In genomic region chr6:134525190-134525868, GRCh38 we compare ENCODE assay signal across 19 cellular contexts.
DNase-seq lines count a peak whose midpoint lies in the region; ATAC-seq, FAIRE-seq and TF ChIP-seq lines count a peak whose summit lies in the region.
"Had no signal": no experiment of that assay in that cellular context is flagged by ENCODE, and none has a peak within 500 bp of the region (broad histone marks: within the 10 kb centered on the region; RNA-seq: fewer than 3 reads in every experiment).

No MANE protein-coding gene starts in this region.

- H3K4ac ChIP-seq in IMR-90 (ENCODE audit: low read depth, low read length), result peak overlapping the region; percentile 25; the same call in 1 of the 2 replicates
- H3K4ac ChIP-seq in trophoblast cell (ENCODE audit: low read depth, low read length), result no peak overlapping the region

- TF ChIP-seq RAD21 in IMR-90 (IDR thresholded peaks at IDR 0.05; ENCODE audit: low read length), result no peak

- H3K79me2 ChIP-seq in endothelial cell of umbilical vein (ENCODE audit: control insufficient read depth, insufficient read depth, low read length) (no peaks in the 10 kb centered on the region), trophoblast cell (ENCODE audit: control insufficient read depth, insufficient read depth, low read length, poor library complexity) (no peaks in the 10 kb centered on the region)

- in situ Hi-C loops in IMR-90 (cut with MboI; ENCODE audit: low sequenced_read_pairs), result no loop called here

- no peak overlapping the region for H4K12ac ChIP-seq in trophoblast cell (ENCODE audit: low read depth, low read length)

- FAIRE-seq in endothelial cell of umbilical vein (lab: Jason Lieb, UNC), result peak; percentile 59

- H3K27me3 ChIP-seq in IMR-90 (ENCODE audit: control insufficient read depth, insufficient read depth, low read length) (no peaks in the 10 kb centered on the region), endothelial cell of umbilical vein (ENCODE audit: control insufficient read depth in 2 of 2, insufficient read depth in 2 of 2, low read length in 2 of 2) (no peaks in the 10 kb centered on the region), trophoblast cell (ENCODE audit: insufficient read depth, low read length) (no peaks in the 10 kb centered on the region)

- peak overlapping the region; percentile 12 for H3K27ac Mint-ChIP-seq in activated naive CD4-positive, alpha-beta T cell treated with anti-CD3 and anti-CD28 coated beads, Interleukin-2, amount 10 ng/mL, durations not matched to agents 7 days and 5 days

- H3K27ac ChIP-seq in IMR-90 (ENCODE audit: insufficient read depth, low read length), result no peak overlapping the region
- H3K27ac ChIP-seq in endothelial cell of umbilical vein (ENCODE audit: insufficient read depth, low read depth, low read length), result no peak overlapping the region
- H3K27ac ChIP-seq in trophoblast cell (ENCODE audit: low read depth, low read length), result no peak overlapping the region
- H3K27ac ChIP-seq: GM23248, SJCRH30 had no signal

- no peak overlapping the region for H3K4me3 Mint-ChIP-seq in activated naive CD4-positive, alpha-beta T cell treated with anti-CD3 and anti-CD28 coated beads, Interleukin-2, amount 10 ng/mL, durations not matched to agents 7 days and 5 days

- H3K18ac ChIP-seq in IMR-90 (ENCODE audit: low read depth, low read length), result peak overlapping the region; percentile 71
- H3K18ac ChIP-seq in trophoblast cell (ENCODE audit: low read length), result no peak overlapping the region

- H4K20me1 ChIP-seq in IMR-90 (ENCODE audit: insufficient read depth, low read length) (no peaks in the 10 kb centered on the region), endothelial cell of umbilical vein (replicated peaks; ENCODE audit: control insufficient read depth, extremely low read depth, insufficient read depth, low read length) (no peaks in the 10 kb centered on the region)

- peak overlapping the region; percentile 23 for H2BK12ac ChIP-seq in trophoblast cell (ENCODE audit: low read length)

- H3K9ac ChIP-seq in IMR-90 (ENCODE audit: low read depth, low read length), result no peak overlapping the region
- no peak overlapping the region for H3K9ac ChIP-seq in endothelial cell of umbilical vein (replicated peaks; ENCODE audit: extremely low read depth, insufficient read depth, low read length)
- no peak overlapping the region for H3K9ac ChIP-seq in trophoblast cell (ENCODE audit: low read length)
- H3K9ac ChIP-seq: GM23248 had no signal

- no peaks in the 10 kb centered on the region for H3K27me3 Mint-ChIP-seq in activated naive CD4-positive, alpha-beta T cell treated with anti-CD3 and anti-CD28 coated beads, Interleukin-2, amount 10 ng/mL, durations not matched to agents 7 days and 5 days

- 0 out of 2 replicates have a peak overlapping the region, but pooled peaks have one; percentile 11 for H3K23ac ChIP-seq in IMR-90 (ENCODE audit: low read depth, low read length)
- H3K23ac ChIP-seq in trophoblast cell (ENCODE audit: low read length), result no peak overlapping the region

- no TSS peak for BruUV-seq in IMR-90 (replicated peaks; lab: Mats Ljungman, UMichigan)
- BruUV-seq in endothelial cell of umbilical vein (replicated peaks; lab: Mats Ljungman, UMichigan), result no TSS peak

- H3K56ac ChIP-seq in IMR-90 (ENCODE audit: extremely low read depth, insufficient read depth, low read length), result no peak overlapping the region

- H3K9me1 ChIP-seq in IMR-90 (ENCODE audit: insufficient read depth, low read length) (no peaks in the 10 kb centered on the region), endothelial cell of umbilical vein (replicated peaks; ENCODE audit: control insufficient read depth, extremely low read depth, insufficient read depth, low read length) (no peaks in the 10 kb centered on the region)

- H2BK5ac ChIP-seq in IMR-90 (ENCODE audit: low read depth, low read length, poor library complexity, severe bottlenecking), result no peak overlapping the region
- H2BK5ac ChIP-seq in trophoblast cell (ENCODE audit: low read depth, low read length, poor library complexity), result no peak overlapping the region

- peak overlapping the region; percentile 28 for H2BK20ac ChIP-seq in IMR-90 (ENCODE audit: low read depth, low read length)

- POLR2A ChIA-PET in IMR-90 (lab: Charles Lee; ENCODE audit: unreplicated experiment) (no interaction called here), endothelial cell of umbilical vein (lab: Charles Lee) (no interaction called here)

- H3K9me3 Mint-ChIP-seq in activated naive CD4-positive, alpha-beta T cell treated with anti-CD3 and anti-CD28 coated beads, Interleukin-2, amount 10 ng/mL, durations not matched to agents 7 days and 5 days, result peaks cover 2% of the 10 kb centered on the region

- TF ChIP-seq POLR2A in IMR-90 (IDR thresholded peaks at IDR 0.05; ENCODE audit: low read depth, low read length) (no peak), endothelial cell of umbilical vein (IDR thresholded peaks at IDR 0.05; ENCODE audit: low read depth, low read length) (no peak)

- H3K36me3 ChIP-seq in IMR-90 (ENCODE audit: control insufficient read depth, insufficient read depth, low read length) (no peaks in the 10 kb centered on the region), endothelial cell of umbilical vein (ENCODE audit: control insufficient read depth in 2 of 2, extremely low read depth in 1 of 2, insufficient read depth in 2 of 2, low read length in 2 of 2) (no peaks in the 10 kb centered on the region), trophoblast cell (ENCODE audit: control insufficient read depth in 1 of 2, insufficient read depth in 2 of 2, low read length in 2 of 2) (no peaks in the 10 kb centered on the region)
- H3K36me3 ChIP-seq: SJCRH30 had no signal

- peaks cover 2% of the 10 kb centered on the region for H3K36me3 Mint-ChIP-seq in activated naive CD4-positive, alpha-beta T cell treated with anti-CD3 and anti-CD28 coated beads, Interleukin-2, amount 10 ng/mL, durations not matched to agents 7 days and 5 days

- CTCF ChIA-PET in activated naive CD4-positive, alpha-beta T cell treated with anti-CD3 and anti-CD28 coated beads, Interleukin-2, amount 10 ng/mL, durations not matched to agents 7 days and 5 days (lab: Charles Lee), result no interaction called here
- CTCF ChIA-PET in IMR-90 (lab: Yijun Ruan, JAX), result no interaction called here
- CTCF ChIA-PET in endothelial cell of umbilical vein (lab: Charles Lee), result interaction anchor here (1.3 to 1.8 kb wide), 3 partner anchors 8 to 24 kb away, joined by 3 to 6 read pairs (median 3); no protein-coding TSS in a partner anchor

- H3K79me1 ChIP-seq in IMR-90 (ENCODE audit: low read depth in 1 of 2, low read length in 2 of 2) (no peaks in the 10 kb centered on the region), trophoblast cell (ENCODE audit: low read length) (peaks cover 2% of the 10 kb centered on the region)

- H2AFZ ChIP-seq in IMR-90 (replicated peaks; ENCODE audit: low read length, poor library complexity), result no peak overlapping the region
- H2AFZ ChIP-seq in endothelial cell of umbilical vein (ENCODE audit: low read depth, low read length), result peak overlapping the region; percentile 67
- no peak overlapping the region for H2AFZ ChIP-seq in trophoblast cell (ENCODE audit: insufficient read depth, low read length, poor library complexity)
- H2AFZ ChIP-seq: GM23248 had no signal

- no peak overlapping the region; the same call in 1 of the 2 replicates for H3K4me2 ChIP-seq in IMR-90 (ENCODE audit: low read depth, low read length)
- peak overlapping the region; percentile 8 for H3K4me2 ChIP-seq in endothelial cell of umbilical vein (ENCODE audit: insufficient read depth, low read length)
- no peak overlapping the region for H3K4me2 ChIP-seq in trophoblast cell (ENCODE audit: low read length)

- dilution Hi-C loops in IMR-90 (cut with HindIII; ENCODE audit: low sequenced_read_pairs, unreplicated experiment), result no loop called here
- dilution Hi-C loops in endothelial cell of umbilical vein (cut with MboI; ENCODE audit: extremely low pct_ligation_motif_present, low sequenced_read_pairs), result loop anchor here (25.0 kb wide), 1 partner anchor 88 kb away; no protein-coding TSS in a partner anchor

- 0 out of 2 replicates have a peak overlapping the region, but pooled peaks have one; percentile 35 for H3K14ac ChIP-seq in IMR-90 (replicated peaks; ENCODE audit: low read depth, low read length)
- H3K14ac ChIP-seq in trophoblast cell (ENCODE audit: low read length), result no peak overlapping the region

- H2AK5ac ChIP-seq in IMR-90 (ENCODE audit: low read depth, low read length) (no peak overlapping the region), trophoblast cell (ENCODE audit: low read length) (no peak overlapping the region)

- H2BK15ac ChIP-seq in IMR-90 (ENCODE audit: low read depth, low read length), result peak overlapping the region; percentile 74; the same call in 1 of the 3 replicates

- H4K91ac ChIP-seq in IMR-90 (ENCODE audit: insufficient read depth, low read depth, low read length) (peak overlapping the region; percentile 0; the same call in 1 of the 2 replicates), trophoblast cell (ENCODE audit: low read depth, low read length) (no peak overlapping the region)

- no peak for DNase-seq in activated naive CD4-positive, alpha-beta T cell treated with anti-CD3 and anti-CD28 coated beads, Interleukin-2, amount 10 ng/mL, durations not matched to agents 7 days and 5 days
- DNase-seq in activated naive CD4-positive, alpha-beta T cell treated with Interleukin-2 at 50 U/mL for 16 hours, result no peak
- DNase-seq in IMR-90, result no peak
- peak; percentile 46 for DNase-seq in endothelial cell of umbilical vein (ENCODE audit: low read depth, low spot score)
- no peak for DNase-seq in trophoblast cell
- DNase-seq in pons (ENCODE audit: low spot score), result no peak
- DNase-seq in NCI-H2171 (lab: John Stamatoyannopoulos, UW), result no peak
- DNase-seq in NCI-H1436 (lab: John Stamatoyannopoulos, UW), result no peak
- DNase-seq: C1 segment of cervical spinal cord, GM23248, KBM-7, MV-4-11, NCI-H1436 treated with DMSO at 0.1 percent for 48 hours, NCI-H2081 treated with DMSO at 0.1 percent for 48 hours, NCI-H226, NCI-H526, OCI-M1, RPMI8226, SJCRH30 had no signal

- no peaks in the 10 kb centered on the region for H3K9me3 ChIP-seq in IMR-90 (ENCODE audit: control insufficient read depth, insufficient read depth, low read length)
- H3K9me3 ChIP-seq in endothelial cell of umbilical vein (replicated peaks; ENCODE audit: control insufficient read depth, insufficient read depth, low read length), result no peaks in the 10 kb centered on the region
- H3K9me3 ChIP-seq in trophoblast cell (ENCODE audit: insufficient read depth, low read depth, low read length), result no peaks in the 10 kb centered on the region
- H3K9me3 ChIP-seq: SJCRH30 had no signal

- intact Hi-C loops in IMR-90 (cut with micrococcal nuclease) (no loop called here), endothelial cell of umbilical vein (cut with micrococcal nuclease) (no loop called here)

- H2AK9ac ChIP-seq in IMR-90 (replicated peaks; ENCODE audit: low read depth, low read length, poor library complexity), result no peak overlapping the region

- H4K8ac ChIP-seq in IMR-90 (ENCODE audit: low read depth in 2 of 2, low read length in 2 of 2) (peak overlapping the region; percentile 3 to 15; a peak in 1 of 4 replicates), trophoblast cell (ENCODE audit: low read depth, low read length) (no peak overlapping the region)

- H2BK120ac ChIP-seq in IMR-90 (ENCODE audit: low read depth, low read length), result peak overlapping the region; percentile 64; the same call in 1 of the 2 replicates
- H2BK120ac ChIP-seq in trophoblast cell (ENCODE audit: insufficient read depth, low read length, poor library complexity), result no peak overlapping the region

- ATAC-seq in IMR-90 (ENCODE audit: low read depth), result peak; percentile 11; the same call in 1 of the 2 replicates

- peaks cover 6% of the 10 kb centered on the region for H3K4me1 ChIP-seq in IMR-90 (ENCODE audit: control insufficient read depth, insufficient read depth, low read length)
- peaks cover 14% of the 10 kb centered on the region for H3K4me1 ChIP-seq in endothelial cell of umbilical vein (ENCODE audit: control insufficient read depth, extremely low read depth, insufficient read depth, low read length)
- peaks cover 0 to 4% of the 10 kb centered on the region in 2 experiments for H3K4me1 ChIP-seq in trophoblast cell (ENCODE audit: control insufficient read depth in 1 of 2, insufficient read depth in 2 of 2, low read length in 2 of 2)
- H3K4me1 ChIP-seq: SJCRH30 had no signal

- no peak for TF ChIP-seq CTCF in IMR-90 (conservative IDR thresholded peaks at IDR 0.05; ENCODE audit: low read depth, low read length)
- TF ChIP-seq CTCF in endothelial cell of umbilical vein (IDR thresholded peaks at IDR 0.05; ENCODE audit: extremely low read depth in 1 of 2, insufficient read depth in 1 of 2, low read depth in 1 of 2, low read length in 2 of 2), result no peak

- H4K5ac ChIP-seq in IMR-90 (ENCODE audit: low read depth, low read length), result peak overlapping the region; percentile 74

- H3K4me3 ChIP-seq in IMR-90 (ENCODE audit: insufficient read depth, low read depth, low read length), result no peak overlapping the region
- no peak overlapping the region for H3K4me3 ChIP-seq in endothelial cell of umbilical vein (replicated peaks in 1 of 3; ENCODE audit: insufficient read depth in 1 of 3, low read depth in 1 of 3, low read length in 3 of 3)
- H3K4me3 ChIP-seq in trophoblast cell (ENCODE audit: low read depth, low read length), result no peak overlapping the region
- H3K4me3 ChIP-seq: GM23248, SJCRH30 had no signal

- peaks cover 39% of the 10 kb centered on the region for H3K4me1 Mint-ChIP-seq in activated naive CD4-positive, alpha-beta T cell treated with anti-CD3 and anti-CD28 coated beads, Interleukin-2, amount 10 ng/mL, durations not matched to agents 7 days and 5 days
